ENCODE assay signal across 19 cellular contexts in the genomic region with DNA sequence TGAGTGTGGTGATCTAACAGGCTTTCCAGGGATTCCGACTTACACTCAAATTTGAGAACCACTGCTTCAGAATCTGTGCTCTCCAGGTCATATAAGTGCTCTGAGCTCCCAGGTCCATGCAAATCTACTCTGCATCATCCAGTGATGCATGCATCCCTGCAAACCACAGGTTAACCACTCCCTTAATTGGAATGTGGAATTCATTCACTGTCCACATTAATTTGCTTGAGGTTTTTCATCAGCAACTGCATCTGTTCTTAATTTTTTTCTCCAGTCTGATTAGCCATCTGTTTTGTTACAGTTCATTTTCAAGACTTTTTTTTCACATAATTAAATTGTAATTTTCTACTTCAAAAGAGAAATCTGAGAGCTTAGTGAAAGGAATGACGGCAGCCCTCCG. TPM values are rescaled to one million over a fixed set of nuclear protein-coding genes. Genes with fewer than 3 reads are reported as not detected.
DNase-seq lines count a peak whose midpoint lies in the region; ATAC-seq, FAIRE-seq and TF ChIP-seq lines count a peak whose summit lies in the region.
"Had no signal": no experiment of that assay in that cellular context is flagged by ENCODE, and none has a peak within 500 bp of the region (broad histone marks: within the 10 kb centered on the region; RNA-seq: fewer than 3 reads in every experiment).

No MANE protein-coding gene starts in this region.

- H3K27me3 ChIP-seq in astrocyte (ENCODE audit: insufficient read depth, low read length) (no peaks in the 10 kb centered on the region), lower lobe of right lung (ENCODE audit: low read depth) (no peaks in the 10 kb centered on the region)

- DNase-seq in AG20443 (ENCODE audit: low spot score): peak; percentile 82
- DNase-seq in HPDE6-E6E7 (ENCODE audit: extremely low spot score): peak; percentile 32
- DNase-seq in astrocyte (ENCODE audit: low read depth): peak; percentile 95
- peak; percentile 26 for DNase-seq in islet precursor cell
- DNase-seq in effector CD4-positive, alpha-beta T cell: no peak
- no peak for DNase-seq in lower lobe of right lung
- DNase-seq: effector CD8-positive, alpha-beta T cell; glutamatergic neuron; H7; left cardiac atrium; naive thymus-derived CD8-positive, alpha-beta T cell; retina; stimulated activated CD4-positive, alpha-beta T cell treated with anti-CD3 and anti-CD28 coated beads, Interleukin-4, amount 100 ng/mL, for 24 hours; T-helper 1 cell had no signal

- H3K9me3 Mint-ChIP-seq in astrocyte (ENCODE audit: unreplicated experiment): peaks cover 7% of the 10 kb centered on the region

- no peak overlapping the region for H3K27ac Mint-ChIP-seq in astrocyte (ENCODE audit: unreplicated experiment)
- H3K27ac Mint-ChIP-seq: naive thymus-derived CD8-positive, alpha-beta T cell; stimulated activated memory B cell treated with anti-CD40 and anti-IgM and Interleukin-4, amounts not matched to agents 10 μg/mL and 1 μg/mL and 100 μg/mL, for 72 hours had no signal

- no peaks in the 10 kb centered on the region for H4K20me1 ChIP-seq in astrocyte (ENCODE audit: insufficient read depth, low read length)

- H3K4me1 ChIP-seq in astrocyte (ENCODE audit: insufficient read depth, low read length) (peaks cover 14% of the 10 kb centered on the region), lower lobe of right lung (peaks cover 19% of the 10 kb centered on the region)

- no peaks in the 10 kb centered on the region for H3K36me3 Mint-ChIP-seq in astrocyte (ENCODE audit: low read depth, unreplicated experiment)

- no peaks in the 10 kb centered on the region for H3K79me2 ChIP-seq in astrocyte (ENCODE audit: insufficient read depth, low read length)

- H3K4me3 ChIP-seq in astrocyte (ENCODE audit: insufficient read depth, low read depth, low read length) (no peak overlapping the region), lower lobe of right lung (no peak overlapping the region)

- peaks cover 34% of the 10 kb centered on the region for H3K4me1 Mint-ChIP-seq in astrocyte (ENCODE audit: low read depth, unreplicated experiment)

- H3K9ac ChIP-seq in astrocyte (ENCODE audit: low read length): peak overlapping the region; percentile 12

- H3K27me3 Mint-ChIP-seq in astrocyte (ENCODE audit: low read depth, unreplicated experiment): no peaks in the 10 kb centered on the region
- H3K27me3 Mint-ChIP-seq: naive thymus-derived CD8-positive, alpha-beta T cell; stimulated activated memory B cell treated with anti-CD40 and anti-IgM and Interleukin-4, amounts not matched to agents 10 μg/mL and 1 μg/mL and 100 μg/mL, for 72 hours had no signal

- peaks cover 6% of the 10 kb centered on the region for H3K9me3 ChIP-seq in astrocyte (ENCODE audit: insufficient read depth, low read depth, low read length)
- peaks cover 14% of the 10 kb centered on the region for H3K9me3 ChIP-seq in lower lobe of right lung

- peak overlapping the region; percentile 37 for H3K4me2 ChIP-seq in astrocyte (ENCODE audit: low read length)

- intact Hi-C loops in lower lobe of right lung (cut with DNase I): no loop called here

- no peak for TF ChIP-seq CTCF in astrocyte (IDR thresholded peaks at IDR 0.05; ENCODE audit: insufficient read depth, low read depth, low read length)
- no peak for TF ChIP-seq CTCF in lower lobe of right lung (IDR thresholded peaks at IDR 0.05)

- no peaks in the 10 kb centered on the region for H3K36me3 ChIP-seq in astrocyte (ENCODE audit: insufficient read depth, low read length)
- no peaks in the 10 kb centered on the region for H3K36me3 ChIP-seq in lower lobe of right lung

- H3K27ac ChIP-seq in astrocyte (ENCODE audit: low read depth, low read length) (no peak overlapping the region), lower lobe of right lung (no peak overlapping the region)
- H3K27ac ChIP-seq: C4-2B had no signal

- peak; percentile 67 for FAIRE-seq in astrocyte (lab: Jason Lieb, UNC)
- FAIRE-seq: HTR-8/SVneo had no signal

- H3K4me3 Mint-ChIP-seq in astrocyte (ENCODE audit: unreplicated experiment): peak overlapping the region; percentile 20
- H3K4me3 Mint-ChIP-seq: naive thymus-derived CD8-positive, alpha-beta T cell; stimulated activated memory B cell treated with anti-CD40 and anti-IgM and Interleukin-4, amounts not matched to agents 10 μg/mL and 1 μg/mL and 100 μg/mL, for 72 hours had no signal

- H2AFZ ChIP-seq in astrocyte (ENCODE audit: low read depth, low read length): no peak overlapping the region

- no peak for ATAC-seq in GM21619 (IDR thresholded peaks at IDR 0.05; ENCODE audit: unreplicated experiment)
- no peak for ATAC-seq in lower lobe of right lung
- ATAC-seq in HG03521 (IDR thresholded peaks at IDR 0.05; ENCODE audit: unreplicated experiment): no peak
- ATAC-seq: left cardiac atrium; naive thymus-derived CD8-positive, alpha-beta T cell; stimulated activated memory B cell treated with anti-CD40 and anti-IgM and Interleukin-4, amounts not matched to agents 10 μg/mL and 1 μg/mL and 100 μg/mL, for 72 hours had no signal

RNA-seq across cellular contexts. Expression of a gene that starts 43.4 kb away (rescaled TPM):
- 24.7 and 28.0 TPM in 2 replicates for total RNA-seq in astrocyte
- 70.6 TPM for total RNA-seq in lower lobe of right lung

Comparison
In these comparisons a context has a peak if more than half of its experiments do, and no peak if none do; other contexts are left out.
1. DNase-seq: peak in AG20443 (single experiment), HPDE6-E6E7 (single experiment), astrocyte (single experiment) and islet precursor cell (single experiment); none in effector CD4-positive, alpha-beta T cell (single experiment) and lower lobe of right lung (single experiment).